8 cellular contexts compared by ENCODE assay signal in genomic region chr21:34865922-34866271, GRCh38.
DNase-seq lines count a peak whose midpoint lies in the region; ATAC-seq and TF ChIP-seq lines count a peak whose summit lies in the region.

No MANE protein-coding gene starts in this region.

- DNase-seq in activated T-cell treated with anti-CD3 and anti-CD28 coated beads for 24 hours (ENCODE audit: low read depth) (peak; percentile 30), SKM-1 (lab: John Stamatoyannopoulos, UW; ENCODE audit: unreplicated experiment) (peak; percentile 85), iPS-NIHi7 (ENCODE audit: extremely low spot score) (peak; percentile 61), DMS153 treated with DMSO at 0.1 percent for 48 hours (lab: John Stamatoyannopoulos, UW; ENCODE audit: unreplicated experiment) (no peak), cortex of kidney (lab: John Stamatoyannopoulos, UW) (no peak)
- no peak for DNase-seq in activated T-cell treated with anti-CD3 and anti-CD28 coated beads, Interleukin-2, amount 50 U/mL, for 1 hour

- peak; percentile 72 for ATAC-seq in HG03060 (IDR thresholded peaks at IDR 0.05; ENCODE audit: low read depth, unreplicated experiment)
- ATAC-seq in SK-N-SH treated with all-trans-retinoic acid at 6 μM for 48 hours, result no peak

TF ChIP-seq in SK-N-SH treated with all-trans-retinoic acid at 6 μM for 48 hours, 23 proteins besides CTCF, POLR2A, EP300 and RAD21:
- TF ChIP-seq ISL1 (CRISPR knock-in tag; IDR thresholded peaks at IDR 0.05) (no peak), OSR1 (CRISPR knock-in tag; IDR thresholded peaks at IDR 0.05) (no peak), ARNTL (CRISPR knock-in tag; IDR thresholded peaks at IDR 0.05; ENCODE audit: borderline replicate concordance, low read depth) (no peak), CREB5 (CRISPR knock-in tag; IDR thresholded peaks at IDR 0.05; ENCODE audit: low read depth) (no peak), RARB (CRISPR knock-in tag; IDR thresholded peaks at IDR 0.05) (no peak), POU6F1 (CRISPR knock-in tag; IDR thresholded peaks at IDR 0.05; ENCODE audit: borderline replicate concordance, low read depth) (no peak), ZFP3 (CRISPR knock-in tag; IDR thresholded peaks at IDR 0.05) (no peak), PATZ1 (CRISPR knock-in tag; IDR thresholded peaks at IDR 0.05; ENCODE audit: borderline replicate concordance) (no peak), CSRNP3 (CRISPR knock-in tag; IDR thresholded peaks at IDR 0.05) (no peak), ZNF70 (CRISPR knock-in tag; IDR thresholded peaks at IDR 0.05) (no peak), TOX (CRISPR knock-in tag; IDR thresholded peaks at IDR 0.05; ENCODE audit: borderline replicate concordance) (no peak)
TF ChIP-seq in SK-N-SH treated with all-trans-retinoic acid at 6 μM for 48 hours: peak in this region for 0.

Comparison
In these comparisons a context has a peak if more than half of its experiments do, and no peak if none do; other contexts are left out.
1. DNase-seq: peak in activated T-cell treated with anti-CD3 and anti-CD28 coated beads for 24 hours (single experiment), SKM-1 (single experiment) and iPS-NIHi7 (single experiment); none in activated T-cell treated with anti-CD3 and anti-CD28 coated beads, Interleukin-2, amount 50 U/mL, for 1 hour (single experiment), DMS153 treated with DMSO at 0.1 percent for 48 hours (single experiment) and cortex of kidney (single experiment).